Comparison of ENCODE assay signal across 8 cellular contexts in genomic region chr1:39954261-39954869, GRCh38. TPM values are rescaled to one million over a fixed set of nuclear protein-coding genes. Genes with fewer than 3 reads are reported as not detected.
DNase-seq lines count a peak whose midpoint lies in the region; ATAC-seq and TF ChIP-seq lines count a peak whose summit lies in the region.

No MANE protein-coding gene starts in this region.

- BruUV-seq in PC-3 (replicated peaks; lab: Mats Ljungman, UMichigan), result TSS peak; percentile 46

- ATAC-seq in PC-3 (no peak), GM21360 (IDR thresholded peaks at IDR 0.05; ENCODE audit: unreplicated experiment) (no peak)

- H3F3A ChIP-seq in PC-3 (ENCODE audit: low read length, unreplicated experiment), result no peaks in the 10 kb centered on the region

- peak overlapping the region; percentile 88 for H3K4me3 ChIP-seq in PC-3 (ENCODE audit: low read length)
- peak overlapping the region; percentile 55 to 63 (median 60) for H3K4me3 ChIP-seq in esophagus muscularis mucosa
- H3K4me3 ChIP-seq in parathyroid adenoma (ENCODE audit: low read depth, low read length), result no peak overlapping the region

- H3K9me3 ChIP-seq in PC-3 (ENCODE audit: low read length) (no peaks in the 10 kb centered on the region), esophagus muscularis mucosa (no peaks in the 10 kb centered on the region), parathyroid adenoma (ENCODE audit: control insufficient read depth, low read length) (no peaks in the 10 kb centered on the region)

- H3K9ac ChIP-seq in PC-3 (ENCODE audit: low read length) (peak overlapping the region; percentile 52), parathyroid adenoma (no peak overlapping the region)

- H3K27ac ChIP-seq in PC-3 (ENCODE audit: low read length) (no peak overlapping the region), esophagus muscularis mucosa (replicated peaks in 1 of 4) (peak overlapping the region; percentile 49 to 70 (median 56)), parathyroid adenoma (no peak overlapping the region)

- H3K79me2 ChIP-seq in PC-3 (ENCODE audit: low read length), result peaks cover 17% of the 10 kb centered on the region
- no peaks in the 10 kb centered on the region for H3K79me2 ChIP-seq in parathyroid adenoma

- H3K4me1 ChIP-seq in PC-3 (ENCODE audit: insufficient read depth, low read length) (peaks cover 17% of the 10 kb centered on the region), esophagus muscularis mucosa (peaks cover 25 to 48% (median 37%) of the 10 kb centered on the region in 4 donors), parathyroid adenoma (no peaks in the 10 kb centered on the region)

- intact Hi-C loops in PC-3 (cut with micrococcal nuclease) (no loop called here), esophagus muscularis mucosa (cut with DNase I) (loop anchor here (10.0 kb wide), 1 partner anchor 300 kb away; the partner anchor contains the start of gene ZMPSTE24)

- H3K36me3 ChIP-seq in PC-3 (ENCODE audit: low read depth, low read length), result 0 out of 2 replicates have a peak, but pooled peaks cover 4% of the 10 kb centered on the region
- H3K36me3 ChIP-seq in esophagus muscularis mucosa, result no peaks in the 10 kb centered on the region
- no peaks in the 10 kb centered on the region for H3K36me3 ChIP-seq in parathyroid adenoma (ENCODE audit: control insufficient read depth, insufficient read depth, low read length)

- CTCF ChIA-PET in PC-3 (lab: Charles Lee), result no interaction called here

- no peaks in the 10 kb centered on the region for H3K27me3 ChIP-seq in PC-3 (ENCODE audit: low read length)
- peaks cover 0 to 12% (median 0%) of the 10 kb centered on the region in 4 donors for H3K27me3 ChIP-seq in esophagus muscularis mucosa
- H3K27me3 ChIP-seq in parathyroid adenoma (ENCODE audit: control insufficient read depth, insufficient read depth, low read length), result no peaks in the 10 kb centered on the region

- DNase-seq in GM03348 (ENCODE audit: low spot score), result peak; percentile 30
- DNase-seq in PC-3, result no peak
- DNase-seq in esophagus muscularis mucosa (ENCODE audit: extremely low spot score), result no peak
- DNase-seq in OCI-M1 (lab: John Stamatoyannopoulos, UW), result no peak
- no peak for DNase-seq in occipital lobe (lab: John Stamatoyannopoulos, UW)
- no peak for DNase-seq in T1000 (lab: John Stamatoyannopoulos, UW)

- peaks cover 4% of the 10 kb centered on the region; the same call in 1 of the 2 replicates for H4K20me1 ChIP-seq in PC-3 (ENCODE audit: low read length)

- no peak for TF ChIP-seq POLR2A in esophagus muscularis mucosa (IDR thresholded peaks at IDR 0.05; ENCODE audit: low read depth)

- TF ChIP-seq EP300 in esophagus muscularis mucosa (IDR thresholded peaks at IDR 0.05), result no peak

- POLR2A ChIA-PET in PC-3 (lab: Charles Lee; ENCODE audit: unreplicated experiment), result no interaction called here

- TF ChIP-seq CTCF in PC-3 (conservative IDR thresholded peaks at IDR 0.05; ENCODE audit: low read depth, low read length), result no peak
- no peak for TF ChIP-seq CTCF in esophagus muscularis mucosa (IDR thresholded peaks at IDR 0.05)
- no peak for TF ChIP-seq CTCF in parathyroid adenoma (IDR thresholded peaks at IDR 0.05)

- no peaks in the 10 kb centered on the region for H3K9me2 ChIP-seq in PC-3 (replicated peaks; ENCODE audit: low read length)

- H2AFZ ChIP-seq in PC-3 (ENCODE audit: low read length) (peak overlapping the region; percentile 86), parathyroid adenoma (peak overlapping the region; percentile 72)

- WGBS in esophagus muscularis mucosa, result 60% methylated on average over 11 of the region's 18 CpGs

- H3K4me2 ChIP-seq in PC-3 (ENCODE audit: low read length), result peak overlapping the region; percentile 99
- peak overlapping the region; percentile 85 for H3K4me2 ChIP-seq in parathyroid adenoma (ENCODE audit: low read length)

RNA-seq across cellular contexts. Expression of gene MFSD2A, which starts 0.6 kb away (rescaled TPM):
- total RNA-seq in PC-3 (2014; rRNA removed) (8.6 and 12.1 TPM in 2 replicates), esophagus muscularis mucosa (1 to 10 TPM; 1.7 to 5.1 (median 4.1) TPM), occipital lobe (18.4 TPM)

RNA-seq across cellular contexts. Expression of gene MYCL, which starts 52.6 kb away (rescaled TPM):
- total RNA-seq in PC-3 (2014; rRNA removed) (4.0 and 6.6 TPM in 2 replicates), esophagus muscularis mucosa (under 1 TPM; 0.13 to 0.92 (median 0.66) TPM), occipital lobe (12.5 TPM)

Comparison
In these comparisons a context has a peak if more than half of its experiments do, and no peak if none do; other contexts are left out.
1. H3K27ac ChIP-seq: peak in esophagus muscularis mucosa (4 of 4); none in PC-3 (single experiment) and parathyroid adenoma (single experiment).